Comparison of ENCODE assay signal across 18 cellular contexts in genomic region chr6:90087103-90087833, GRCh38.
A peak's percentile ranks its signal among the peaks of the same experiment; 100 is the strongest.
DNase-seq lines count a peak whose midpoint lies in the region; ATAC-seq, FAIRE-seq and TF ChIP-seq lines count a peak whose summit lies in the region.
"Had no signal": no experiment of that assay in that cellular context is flagged by ENCODE, and none has a peak within 500 bp of the region (broad histone marks: within the 10 kb centered on the region; RNA-seq: fewer than 3 reads in every experiment).

No MANE protein-coding gene starts in this region.

- ATAC-seq in naive thymus-derived CD8-positive, alpha-beta T cell: no peak
- ATAC-seq: CD8-positive, alpha-beta T cell had no signal

- peaks cover 0 to 37% (median 23%) of the 10 kb centered on the region in 3 donors for H3K36me3 Mint-ChIP-seq in naive thymus-derived CD8-positive, alpha-beta T cell

- H3K4me1 ChIP-seq in PC-9 (replicated peaks; ENCODE audit: insufficient read depth) (peaks cover 26% of the 10 kb centered on the region), esophagus squamous epithelium (peaks cover 7 to 27% (median 11%) of the 10 kb centered on the region in 3 donors), esophagus muscularis mucosa (peaks cover 0 to 8% (median 2%) of the 10 kb centered on the region in 4 donors)
- H3K4me1 ChIP-seq: Peyer's patch had no signal

- no peak for DNase-seq in GM12892 (ENCODE audit: insufficient read length)
- DNase-seq in PC-9: no peak
- no peak for DNase-seq in esophagus squamous epithelium (lab: John Stamatoyannopoulos, UW)
- no peak for DNase-seq in naive thymus-derived CD8-positive, alpha-beta T cell
- no peak for DNase-seq in esophagus muscularis mucosa (ENCODE audit: extremely low spot score)
- no peak for DNase-seq in GDM1 (lab: John Stamatoyannopoulos, UW)
- DNase-seq in dermis blood vessel endothelial cell: no peak
- DNase-seq in NCI-H2196 (lab: John Stamatoyannopoulos, UW; ENCODE audit: unreplicated experiment): no peak
- DNase-seq: activated CD4-positive, alpha-beta T cell treated with anti-CD3 and anti-CD28 coated beads for 48 hours; CD8-positive, alpha-beta T cell; effector CD8-positive, alpha-beta T cell; KBM-7; NCI-H1417 treated with DMSO at 0.1 percent for 48 hours; NCI-H510A; Peyer's patch; stimulated activated CD4-positive, alpha-beta T cell treated with anti-CD3 and anti-CD28 coated beads, Interleukin-4, amount 100 ng/mL, for 1 hour had no signal

- peak; percentile 46 for FAIRE-seq in GM12892 (lab: Jason Lieb, UNC)

- H2AFZ ChIP-seq in PC-9: no peak overlapping the region

- no peaks in the 10 kb centered on the region for H3F3A ChIP-seq in PC-9 (ENCODE audit: insufficient read depth, low read depth)

- no peaks in the 10 kb centered on the region for H3K36me3 ChIP-seq in PC-9 (ENCODE audit: low read depth)
- no peaks in the 10 kb centered on the region for H3K36me3 ChIP-seq in esophagus squamous epithelium
- H3K36me3 ChIP-seq in esophagus muscularis mucosa: no peaks in the 10 kb centered on the region
- H3K36me3 ChIP-seq: Peyer's patch had no signal

- H3K27me3 Mint-ChIP-seq in naive thymus-derived CD8-positive, alpha-beta T cell: no peaks in the 10 kb centered on the region
- H3K27me3 Mint-ChIP-seq: brain had no signal

- 30 to 51% methylated on average over 5 of the region's 5 CpGs for WGBS in esophagus squamous epithelium, 2 donors
- WGBS in esophagus muscularis mucosa: 81% methylated on average over 5 of the region's 5 CpGs

- TF ChIP-seq POLR2A in GM12892 (IDR thresholded peaks at IDR 0.05; ENCODE audit: low read depth, low read length) (no peak), esophagus squamous epithelium (IDR thresholded peaks at IDR 0.05) (no peak), esophagus muscularis mucosa (IDR thresholded peaks at IDR 0.05; ENCODE audit: low read depth) (no peak)

- POLR2A ChIA-PET in PC-9 (lab: Charles Lee; ENCODE audit: unreplicated experiment): interaction anchor here (0.5 kb wide), 1 partner anchor 347 kb away, joined by 3 read pairs; no protein-coding TSS in a partner anchor
- POLR2A ChIA-PET in naive thymus-derived CD8-positive, alpha-beta T cell (lab: Charles Lee): no interaction called here

- TF ChIP-seq CTCF in PC-9 (conservative IDR thresholded peaks at IDR 0.05) (no peak), esophagus squamous epithelium (IDR thresholded peaks at IDR 0.05) (no peak), esophagus muscularis mucosa (IDR thresholded peaks at IDR 0.05) (no peak)

- CTCF ChIA-PET in PC-9 (lab: Charles Lee): interaction anchor here (0.6 kb wide), 1 partner anchor 13 kb away, joined by 3 read pairs; no protein-coding TSS in a partner anchor

- no peak for TF ChIP-seq EP300 in esophagus muscularis mucosa (IDR thresholded peaks at IDR 0.05)

- peak overlapping the region in 8 of 10 donors; percentile 10 to 90 (median 46) for H3K27ac Mint-ChIP-seq in naive thymus-derived CD8-positive, alpha-beta T cell

- H4K20me1 ChIP-seq in PC-9 (ENCODE audit: insufficient read depth): no peaks in the 10 kb centered on the region

- no peaks in the 10 kb centered on the region for H3K9me3 Mint-ChIP-seq in naive thymus-derived CD8-positive, alpha-beta T cell
- H3K9me3 Mint-ChIP-seq: activated T-helper 2 cell treated with anti-CD3 and anti-CD28 coated beads, Interferon-gamma antibody, Interleukin-2, Interleukin-4, amounts not matched to agents 10 μg/mL and 5 μg/mL and 100 μg/mL, durations not matched to agents 14 hours and 24 hours and 36 hours; brain; CD8-positive, alpha-beta T cell had no signal

- H3K4me3 ChIP-seq in PC-9 (no peak overlapping the region), esophagus squamous epithelium (no peak overlapping the region), esophagus muscularis mucosa (no peak overlapping the region)
- H3K4me3 ChIP-seq: Peyer's patch had no signal

- H3K27me3 ChIP-seq in PC-9 (ENCODE audit: insufficient read depth, low read depth): no peaks in the 10 kb centered on the region
- no peaks in the 10 kb centered on the region for H3K27me3 ChIP-seq in esophagus squamous epithelium
- H3K27me3 ChIP-seq in esophagus muscularis mucosa: no peaks in the 10 kb centered on the region
- H3K27me3 ChIP-seq: Peyer's patch had no signal

- H3K9me3 ChIP-seq in PC-9 (ENCODE audit: insufficient read depth, low read depth) (no peaks in the 10 kb centered on the region), esophagus squamous epithelium (no peaks in the 10 kb centered on the region), esophagus muscularis mucosa (no peaks in the 10 kb centered on the region)
- H3K9me3 ChIP-seq: Peyer's patch had no signal

- H3K4me2 ChIP-seq in PC-9: peak overlapping the region; percentile 40; the same call in 1 of the 2 replicates

- H3K4me3 Mint-ChIP-seq in naive thymus-derived CD8-positive, alpha-beta T cell: peak overlapping the region in 1 of 10 donors; percentile 8
- H3K4me3 Mint-ChIP-seq: brain; CD8-positive, alpha-beta T cell had no signal

- no TSS peak for BruUV-seq in PC-9 (replicated peaks; lab: Mats Ljungman, UMichigan)

- H3K79me2 ChIP-seq in PC-9 (ENCODE audit: low read depth): no peaks in the 10 kb centered on the region

- no peaks in the 10 kb centered on the region for H3K9me2 ChIP-seq in PC-9 (ENCODE audit: insufficient read depth)

- intact Hi-C loops in PC-9 (cut with micrococcal nuclease; ENCODE audit: unreplicated experiment) (loop anchor here (5.0 kb wide), 1 partner anchor 130 kb away; no protein-coding TSS in a partner anchor), esophagus squamous epithelium (cut with DNase I) (loop anchor here (10.0 kb wide), 1 partner anchor 378 kb away; no protein-coding TSS in a partner anchor), esophagus muscularis mucosa (cut with DNase I) (loop anchor here (10.0 kb wide), 1 partner anchor 112 kb away; no protein-coding TSS in a partner anchor)

- peak overlapping the region; percentile 39; the same call in 1 of the 2 replicates for H3K27ac ChIP-seq in PC-9
- H3K27ac ChIP-seq in esophagus squamous epithelium: peak overlapping the region in 3 of 4 donors; percentile 19 to 72 (median 50)
- H3K27ac ChIP-seq in esophagus muscularis mucosa (replicated peaks in 1 of 4): no peak overlapping the region
- H3K27ac ChIP-seq: Peyer's patch had no signal

- peaks cover 18 to 85% (median 77%) of the 10 kb centered on the region in 4 donors for H3K4me1 Mint-ChIP-seq in naive thymus-derived CD8-positive, alpha-beta T cell

Comparison
In these comparisons a context has a peak if more than half of its experiments do, and no peak if none do; other contexts are left out.
1. H3K27ac ChIP-seq: peak in PC-9 (single experiment) and esophagus squamous epithelium (3 of 4); none in esophagus muscularis mucosa (0 of 4).